9 cellular contexts compared by ENCODE assay signal in the genomic region with DNA sequence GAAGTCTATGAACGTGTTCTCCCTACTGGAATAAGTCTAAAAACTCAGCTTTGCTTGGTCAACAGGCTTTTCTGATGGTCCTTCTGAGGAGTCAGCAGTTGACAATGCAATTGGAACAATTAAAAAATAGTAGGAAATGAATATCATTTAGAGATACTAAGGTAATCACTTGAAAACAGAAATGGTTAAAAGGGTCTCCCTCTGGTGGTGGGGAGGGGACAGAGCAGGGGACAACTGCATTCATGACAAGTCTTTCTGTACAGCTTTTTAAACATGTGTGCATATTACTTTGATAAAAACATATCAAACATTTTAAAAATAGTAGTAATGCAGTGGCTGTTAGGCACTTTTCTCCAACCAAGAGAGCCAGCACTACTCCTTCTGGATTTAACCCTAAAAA.
DNase-seq lines count a peak whose midpoint lies in the region; ATAC-seq and TF ChIP-seq lines count a peak whose summit lies in the region.
"Had no signal": no experiment of that assay in that cellular context is flagged by ENCODE, and none has a peak within 500 bp of the region (broad histone marks: within the 10 kb centered on the region; RNA-seq: fewer than 3 reads in every experiment).

No MANE protein-coding gene starts in this region.

- no peaks in the 10 kb centered on the region for H3K4me1 Mint-ChIP-seq in activated CD8-positive, alpha-beta T cell treated with anti-CD3 and anti-CD28 coated beads for 36 hours (ENCODE audit: low read depth)
- no peaks in the 10 kb centered on the region for H3K4me1 Mint-ChIP-seq in nephron
- H3K4me1 Mint-ChIP-seq: activated naive CD4-positive, alpha-beta T cell treated with anti-CD3 and anti-CD28 coated beads, Interleukin-2, amount 50 U/mL, for 24 hours had no signal

- no peaks in the 10 kb centered on the region for H3K36me3 Mint-ChIP-seq in activated CD8-positive, alpha-beta T cell treated with anti-CD3 and anti-CD28 coated beads for 36 hours (ENCODE audit: low read depth)
- no peaks in the 10 kb centered on the region for H3K36me3 Mint-ChIP-seq in nephron (ENCODE audit: low read depth)
- H3K36me3 Mint-ChIP-seq: activated naive CD4-positive, alpha-beta T cell treated with anti-CD3 and anti-CD28 coated beads, Interleukin-2, amount 50 U/mL, for 24 hours had no signal

- no peak for ATAC-seq in activated CD8-positive, alpha-beta T cell treated with anti-CD3 and anti-CD28 coated beads for 36 hours
- ATAC-seq in GM18861 (IDR thresholded peaks at IDR 0.05; ENCODE audit: unreplicated experiment), result no peak

- H3K27me3 Mint-ChIP-seq in activated CD8-positive, alpha-beta T cell treated with anti-CD3 and anti-CD28 coated beads for 36 hours, result no peaks in the 10 kb centered on the region
- H3K27me3 Mint-ChIP-seq in nephron (ENCODE audit: low read depth), result no peaks in the 10 kb centered on the region
- H3K27me3 Mint-ChIP-seq: activated naive CD4-positive, alpha-beta T cell treated with anti-CD3 and anti-CD28 coated beads, Interleukin-2, amount 50 U/mL, for 24 hours had no signal

- peak; percentile 25 for DNase-seq in activated naive CD4-positive, alpha-beta T cell treated with anti-CD3 and anti-CD28 coated beads, Interleukin-2, amount 50 U/mL, for 16 hours
- no peak for DNase-seq in activated naive CD4-positive, alpha-beta T cell (lab: John Stamatoyannopoulos, UW)
- DNase-seq in HK-2 (ENCODE audit: unreplicated experiment), result peak; percentile 8
- DNase-seq in activated CD8-positive, alpha-beta T cell treated with anti-CD3 and anti-CD28 coated beads for 36 hours, result peak; percentile 53
- DNase-seq in coronary artery (ENCODE audit: low spot score), result no peak
- DNase-seq in inferior parietal cortex (ENCODE audit: extremely low spot score), result no peak

- peak; percentile 64 for TF ChIP-seq CTCF in activated CD8-positive, alpha-beta T cell treated with anti-CD3 and anti-CD28 coated beads for 36 hours (IDR thresholded peaks at IDR 0.05)
- TF ChIP-seq CTCF in nephron (IDR thresholded peaks at IDR 0.05; ENCODE audit: unreplicated experiment in 3 of 3), result peak; percentile 54 to 74 (median 66)
- no peak for TF ChIP-seq CTCF in coronary artery (IDR thresholded peaks at IDR 0.05)

- CTCF ChIA-PET in activated CD8-positive, alpha-beta T cell treated with anti-CD3 and anti-CD28 coated beads for 36 hours (lab: Charles Lee), result interaction anchor here (0.7 to 3.3 kb wide), 8 partner anchors 8 to 1513 kb away, joined by 3 to 15 read pairs (median 4); no protein-coding TSS in a partner anchor

- POLR2A ChIA-PET in activated CD8-positive, alpha-beta T cell treated with anti-CD3 and anti-CD28 coated beads for 36 hours (lab: Charles Lee), result no interaction called here

- no peak overlapping the region for H3K4me3 ChIP-seq in coronary artery

- H3K27ac Mint-ChIP-seq in activated CD8-positive, alpha-beta T cell treated with anti-CD3 and anti-CD28 coated beads for 36 hours, result no peak overlapping the region
- H3K27ac Mint-ChIP-seq in nephron, result peak overlapping the region in 2 of 3 experiments; percentile 29 to 65
- H3K27ac Mint-ChIP-seq: activated naive CD4-positive, alpha-beta T cell treated with anti-CD3 and anti-CD28 coated beads, Interleukin-2, amount 50 U/mL, for 24 hours had no signal

- no peaks in the 10 kb centered on the region for H3K9me3 Mint-ChIP-seq in activated CD8-positive, alpha-beta T cell treated with anti-CD3 and anti-CD28 coated beads for 36 hours
- peaks cover 2% of the 10 kb centered on the region for H3K9me3 Mint-ChIP-seq in nephron
- H3K9me3 Mint-ChIP-seq: activated naive CD4-positive, alpha-beta T cell treated with anti-CD3 and anti-CD28 coated beads, Interleukin-2, amount 50 U/mL, for 24 hours had no signal

- intact Hi-C loops in activated CD8-positive, alpha-beta T cell treated with anti-CD3 and anti-CD28 coated beads for 36 hours (cut with micrococcal nuclease), result no loop called here

- no peak overlapping the region for H3K27ac ChIP-seq in coronary artery

- H3K4me3 Mint-ChIP-seq in activated CD8-positive, alpha-beta T cell treated with anti-CD3 and anti-CD28 coated beads for 36 hours, result no peak overlapping the region
- no peak overlapping the region for H3K4me3 Mint-ChIP-seq in nephron
- H3K4me3 Mint-ChIP-seq: activated naive CD4-positive, alpha-beta T cell treated with anti-CD3 and anti-CD28 coated beads, Interleukin-2, amount 50 U/mL, for 24 hours had no signal

Comparison
In these comparisons a context has a peak if more than half of its experiments do, and no peak if none do; other contexts are left out.
1. DNase-seq: peak in activated naive CD4-positive, alpha-beta T cell treated with anti-CD3 and anti-CD28 coated beads, Interleukin-2, amount 50 U/mL, for 16 hours (single experiment), HK-2 (single experiment) and activated CD8-positive, alpha-beta T cell treated with anti-CD3 and anti-CD28 coated beads for 36 hours (single experiment); none in activated naive CD4-positive, alpha-beta T cell (0 of 4), coronary artery (single experiment) and inferior parietal cortex (single experiment).